Comparison of ENCODE assay signal across 9 cellular contexts in genomic region chr17:79831367-79832210, GRCh38. TPM values are rescaled to one million over a fixed set of nuclear protein-coding genes. Genes with fewer than 3 reads are reported as not detected.
DNase-seq lines count a peak whose midpoint lies in the region; ATAC-seq, FAIRE-seq and TF ChIP-seq lines count a peak whose summit lies in the region.
"Had no signal": no experiment of that assay in that cellular context is flagged by ENCODE, and none has a peak within 500 bp of the region (broad histone marks: within the 10 kb centered on the region; RNA-seq: fewer than 3 reads in every experiment).

No MANE protein-coding gene starts in this region.

- TF ChIP-seq CTCF in pancreas (IDR thresholded peaks at IDR 0.05) = no peak

- H3K4me1 Mint-ChIP-seq in activated T-helper 2 cell treated with anti-CD3 and anti-CD28 coated beads, Interferon-gamma antibody, Interleukin-2, Interleukin-4, amounts not matched to agents 10 μg/mL and 5 μg/mL and 100 μg/mL, durations not matched to agents 14 hours and 24 hours and 36 hours (ENCODE audit: low read depth) = peaks cover 22% of the 10 kb centered on the region

- H3K4me3 ChIP-seq in adipocyte (ENCODE audit: low read length) = peak overlapping the region; percentile 23
- peak overlapping the region; percentile 2 for H3K4me3 ChIP-seq in right cardiac atrium (ENCODE audit: low read length)
- peak overlapping the region in 2 of 4 donors; percentile 14 to 30 for H3K4me3 ChIP-seq in pancreas

- no peak overlapping the region for H3K9ac ChIP-seq in adipocyte (ENCODE audit: low read length)

- no peak for FAIRE-seq in GM12891 (lab: Jason Lieb, UNC)
- no peak for FAIRE-seq in pancreas (lab: Jason Lieb, UNC)

- ATAC-seq in right cardiac atrium (peak; percentile 69 to 70), pancreas (peak; percentile 52 to 75 (median 72)), HG03457 (IDR thresholded peaks at IDR 0.05; ENCODE audit: unreplicated experiment) (no peak), GM21515 (IDR thresholded peaks at IDR 0.05; ENCODE audit: unreplicated experiment) (no peak)
- ATAC-seq: activated naive CD8-positive, alpha-beta T cell treated with anti-CD3 and anti-CD28 coated beads, Interleukin-2, amount 50 U/mL, for 24 hours had no signal

- H3K36me3 ChIP-seq in adipocyte (ENCODE audit: control insufficient read depth, insufficient read depth, low read length, severe bottlenecking) (peaks cover 17% of the 10 kb centered on the region), pancreas (peaks cover 5 to 14% (median 7%) of the 10 kb centered on the region in 3 donors)

- 20% methylated on average over 30 of the region's 30 CpGs for WGBS in right cardiac atrium
- WGBS in pancreas, 2 donors = 10% methylated on average over 25 to 30 of the region's 30 CpGs

- H3K27ac ChIP-seq in right cardiac atrium (ENCODE audit: low read length) (peak overlapping the region; percentile 63), pancreas (peak overlapping the region; percentile 55 to 84 (median 73))

- H3K9me3 Mint-ChIP-seq in activated T-helper 2 cell treated with anti-CD3 and anti-CD28 coated beads, Interferon-gamma antibody, Interleukin-2, Interleukin-4, amounts not matched to agents 10 μg/mL and 5 μg/mL and 100 μg/mL, durations not matched to agents 14 hours and 24 hours and 36 hours = no peaks in the 10 kb centered on the region
- H3K9me3 Mint-ChIP-seq: activated naive CD8-positive, alpha-beta T cell treated with anti-CD3 and anti-CD28 coated beads, Interleukin-2, amount 50 U/mL, for 24 hours had no signal

- peak; percentile 31; the same call in 1 of the 2 replicates for TF ChIP-seq POLR2A in GM12891 (IDR thresholded peaks at IDR 0.05; ENCODE audit: low read depth, low read length)

- DNase-seq in GM12891 (ENCODE audit: insufficient read length, low spot score) (no peak), adipocyte (ENCODE audit: low read depth) (no peak), right cardiac atrium (peak; percentile 78 to 94 (median 90)), pancreas (peak; percentile 84 to 96 (median 90)), DMS153 treated with DMSO at 0.1 percent for 48 hours (lab: John Stamatoyannopoulos, UW; ENCODE audit: unreplicated experiment) (no peak)
- no peak for DNase-seq in activated T-helper 2 cell treated with anti-CD3 and anti-CD28 coated beads, Interferon-gamma antibody, Interleukin-2, Interleukin-4, amounts not matched to agents 10 μg/mL and 5 μg/mL and 100 μg/mL, durations not matched to agents 14 hours and 24 hours and 36 hours (ENCODE audit: low spot score)
- DNase-seq: activated naive CD8-positive, alpha-beta T cell treated with anti-CD3 and anti-CD28 coated beads, Interleukin-2, amount 50 U/mL, for 24 hours had no signal

- H3K9me3 ChIP-seq in adipocyte (ENCODE audit: control insufficient read depth, low read length) (no peaks in the 10 kb centered on the region), right cardiac atrium (ENCODE audit: control insufficient read depth, low read length) (no peaks in the 10 kb centered on the region), pancreas (no peaks in the 10 kb centered on the region)

- peaks cover 19% of the 10 kb centered on the region for H3K36me3 Mint-ChIP-seq in activated T-helper 2 cell treated with anti-CD3 and anti-CD28 coated beads, Interferon-gamma antibody, Interleukin-2, Interleukin-4, amounts not matched to agents 10 μg/mL and 5 μg/mL and 100 μg/mL, durations not matched to agents 14 hours and 24 hours and 36 hours (ENCODE audit: low read depth)

- peaks cover 13% of the 10 kb centered on the region for H3K4me1 ChIP-seq in adipocyte (ENCODE audit: control insufficient read depth, insufficient read depth, low read length)
- H3K4me1 ChIP-seq in right cardiac atrium (ENCODE audit: control insufficient read depth, insufficient read depth, low read length) = peaks cover 9% of the 10 kb centered on the region
- H3K4me1 ChIP-seq in pancreas = peaks cover 31 to 38% (median 37%) of the 10 kb centered on the region in 3 donors

- H3K27ac Mint-ChIP-seq in activated T-helper 2 cell treated with anti-CD3 and anti-CD28 coated beads, Interferon-gamma antibody, Interleukin-2, Interleukin-4, amounts not matched to agents 10 μg/mL and 5 μg/mL and 100 μg/mL, durations not matched to agents 14 hours and 24 hours and 36 hours = no peak overlapping the region
- H3K27ac Mint-ChIP-seq: activated naive CD8-positive, alpha-beta T cell treated with anti-CD3 and anti-CD28 coated beads, Interleukin-2, amount 50 U/mL, for 24 hours had no signal

- intact Hi-C loops in right cardiac atrium (cut with DNase I) (no loop called here), pancreas (cut with DNase I) (no loop called here)
- intact Hi-C loops in activated T-helper 2 cell treated with anti-CD3 and anti-CD28 coated beads, Interferon-gamma antibody, Interleukin-2, Interleukin-4, amounts not matched to agents 10 μg/mL and 5 μg/mL and 100 μg/mL, durations not matched to agents 14 hours and 24 hours and 36 hours (cut with micrococcal nuclease) = no loop called here

- no peak overlapping the region for H3K4me3 Mint-ChIP-seq in activated T-helper 2 cell treated with anti-CD3 and anti-CD28 coated beads, Interferon-gamma antibody, Interleukin-2, Interleukin-4, amounts not matched to agents 10 μg/mL and 5 μg/mL and 100 μg/mL, durations not matched to agents 14 hours and 24 hours and 36 hours (ENCODE audit: low read depth)
- H3K4me3 Mint-ChIP-seq: activated naive CD8-positive, alpha-beta T cell treated with anti-CD3 and anti-CD28 coated beads, Interleukin-2, amount 50 U/mL, for 24 hours had no signal

- peaks cover 2% of the 10 kb centered on the region for H3K27me3 Mint-ChIP-seq in activated T-helper 2 cell treated with anti-CD3 and anti-CD28 coated beads, Interferon-gamma antibody, Interleukin-2, Interleukin-4, amounts not matched to agents 10 μg/mL and 5 μg/mL and 100 μg/mL, durations not matched to agents 14 hours and 24 hours and 36 hours (ENCODE audit: low read depth)
- H3K27me3 Mint-ChIP-seq: activated naive CD8-positive, alpha-beta T cell treated with anti-CD3 and anti-CD28 coated beads, Interleukin-2, amount 50 U/mL, for 24 hours had no signal

- H3K27me3 ChIP-seq in adipocyte (replicated peaks; ENCODE audit: control insufficient read depth, insufficient read depth, low read length) (peaks cover 16% of the 10 kb centered on the region), right cardiac atrium (ENCODE audit: control insufficient read depth, insufficient read depth) (no peaks in the 10 kb centered on the region), pancreas (no peaks in the 10 kb centered on the region)

TF ChIP-seq in GM12891, 5 proteins besides CTCF, POLR2A, EP300 and RAD21:
- TF ChIP-seq POLR2AphosphoS5 (IDR thresholded peaks at IDR 0.05; ENCODE audit: low read depth, low read length) = no peak
- TF ChIP-seq TAF1 (IDR thresholded peaks at IDR 0.05; ENCODE audit: low read depth, low read length) = no peak
- TF ChIP-seq SPI1 (IDR thresholded peaks at IDR 0.05; ENCODE audit: low read depth, low read length) = no peak
- TF ChIP-seq PAX5 (IDR thresholded peaks at IDR 0.05; ENCODE audit: insufficient read depth, low read length, severe bottlenecking) = no peak
- no peak for TF ChIP-seq POU2F2 (IDR thresholded peaks at IDR 0.05; ENCODE audit: low read depth, low read length)

RNA-seq across cellular contexts. Expression of gene CBX4, which starts 7.7 kb away (rescaled TPM):
- 17.1 TPM for polyA plus RNA-seq in GM12891 (2012; ENCODE audit: low read depth, missing spikeins)
- 10 to 100 TPM; 26.9 to 32.6 (median 30.3) TPM for total RNA-seq in right cardiac atrium
- polyA plus RNA-seq in right cardiac atrium = 19.8 TPM
- 10 to 100 TPM; 11.1 to 42.4 (median 18.0) TPM for total RNA-seq in pancreas
- 10 to 100 TPM; 15.0 to 18.5 TPM for polyA plus RNA-seq in pancreas
- 18.5 and 25.0 TPM in 2 replicates for total RNA-seq in activated T-helper 2 cell treated with anti-CD3 and anti-CD28 coated beads, Interferon-gamma antibody, Interleukin-2, Interleukin-4, amounts not matched to agents 10 μg/mL and 5 μg/mL and 100 μg/mL, durations not matched to agents 14 hours and 24 hours and 36 hours

RNA-seq across cellular contexts. Expression of gene CBX8, which starts 34.7 kb away (rescaled TPM):
- polyA plus RNA-seq in GM12891 (2012; ENCODE audit: low read depth, missing spikeins) = 2.8 TPM
- total RNA-seq in right cardiac atrium (1 to 10 TPM; 2.4 to 7.3 (median 5.5) TPM), pancreas (1 to 10 TPM; 1.6 to 5.7 (median 3.6) TPM)
- polyA plus RNA-seq in right cardiac atrium (3.8 TPM), pancreas (1 to 10 TPM; 4.5 to 5.2 TPM)
- total RNA-seq in activated T-helper 2 cell treated with anti-CD3 and anti-CD28 coated beads, Interferon-gamma antibody, Interleukin-2, Interleukin-4, amounts not matched to agents 10 μg/mL and 5 μg/mL and 100 μg/mL, durations not matched to agents 14 hours and 24 hours and 36 hours = 8.6 and 9.9 TPM in 2 replicates

RNA-seq across cellular contexts. Expression of gene CBX2, which starts 53.6 kb away (rescaled TPM):
- 0.47 TPM for polyA plus RNA-seq in GM12891 (2012; ENCODE audit: low read depth, missing spikeins)
- total RNA-seq in right cardiac atrium (1 to 10 TPM; 1.5 to 3.5 (median 2.4) TPM), pancreas (1 to 10 TPM; 1.1 to 3.1 (median 1.8) TPM)
- polyA plus RNA-seq in right cardiac atrium (2.4 TPM), pancreas (1 to 10 TPM; 2.6 to 3.2 TPM)
- total RNA-seq in activated T-helper 2 cell treated with anti-CD3 and anti-CD28 coated beads, Interferon-gamma antibody, Interleukin-2, Interleukin-4, amounts not matched to agents 10 μg/mL and 5 μg/mL and 100 μg/mL, durations not matched to agents 14 hours and 24 hours and 36 hours = 9.7 and 11.2 TPM in 2 replicates

Comparison
In these comparisons a context has a peak if more than half of its experiments do, and no peak if none do; other contexts are left out.
1. DNase-seq: peak in right cardiac atrium (3 of 3) and pancreas (6 of 6); none in GM12891 (single experiment), adipocyte (single experiment), DMS153 treated with DMSO at 0.1 percent for 48 hours (single experiment) and activated T-helper 2 cell treated with anti-CD3 and anti-CD28 coated beads, Interferon-gamma antibody, Interleukin-2, Interleukin-4, amounts not matched to agents 10 μg/mL and 5 μg/mL and 100 μg/mL, durations not matched to agents 14 hours and 24 hours and 36 hours (single experiment).
2. ATAC-seq: peak in right cardiac atrium (2 of 2) and pancreas (4 of 4); none in HG03457 (single experiment) and GM21515 (single experiment).